18 cellular contexts compared by ENCODE assay signal in the genomic region with DNA sequence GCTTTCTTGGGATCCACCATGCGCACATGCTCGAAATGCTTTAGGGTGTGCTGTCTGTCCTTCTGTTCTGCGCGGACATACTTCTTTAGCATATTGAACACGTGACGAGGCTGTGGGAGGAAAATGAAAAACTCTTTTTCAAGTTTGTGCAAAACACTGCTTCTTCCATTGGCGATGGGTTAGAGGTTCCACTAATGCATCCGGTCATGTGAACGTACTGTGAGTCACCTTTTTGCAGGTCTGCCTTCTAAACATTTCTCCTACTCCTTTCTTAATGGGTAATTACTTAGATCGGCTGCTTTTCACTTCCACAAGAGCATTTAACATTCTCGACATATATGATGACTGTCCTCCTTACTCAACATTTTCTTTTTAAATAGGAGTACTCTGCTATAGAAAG.
DNase-seq lines count a peak whose midpoint lies in the region; FAIRE-seq and TF ChIP-seq lines count a peak whose summit lies in the region.
"Had no signal": no experiment of that assay in that cellular context is flagged by ENCODE, and none has a peak within 500 bp of the region (broad histone marks: within the 10 kb centered on the region; RNA-seq: fewer than 3 reads in every experiment).

No MANE protein-coding gene starts in this region.

- H3K4me1 Mint-ChIP-seq in astrocyte (ENCODE audit: low read depth, unreplicated experiment) (peaks cover 2% of the 10 kb centered on the region), glutamatergic neuron (ENCODE audit: low read depth, unreplicated experiment) (peaks cover 16% of the 10 kb centered on the region)
- H3K4me1 Mint-ChIP-seq: CD4-positive, CD25-positive, alpha-beta regulatory T cell; CD8-positive, alpha-beta memory T cell had no signal

- DNase-seq in M059J (ENCODE audit: low read depth), result peak; percentile 51
- no peak for DNase-seq in astrocyte (ENCODE audit: low read depth)
- DNase-seq in glutamatergic neuron, result no peak
- DNase-seq in NCI-H226, result no peak
- DNase-seq in amniotic stem cell (lab: John Stamatoyannopoulos, UW), result no peak
- DNase-seq in effector CD4-positive, alpha-beta T cell, result no peak
- no peak for DNase-seq in spleen
- DNase-seq: BE2C; C1 segment of cervical spinal cord; Caco-2; CD4-positive, CD25-positive, alpha-beta regulatory T cell; CD8-positive, alpha-beta memory T cell; HCEC 1CT had no signal

- no peak overlapping the region for H2AFZ ChIP-seq in astrocyte (ENCODE audit: low read depth, low read length)

- H3K4me1 ChIP-seq in astrocyte (ENCODE audit: insufficient read depth, low read length) (peaks cover 7% of the 10 kb centered on the region), spleen (peaks cover 0 to 3% (median 2%) of the 10 kb centered on the region in 6 donors)
- H3K4me1 ChIP-seq: Caco-2 had no signal

- intact Hi-C loops in spleen (cut with DNase I; ENCODE audit: low total_unique reads), result loop anchor here (10.0 kb wide), 1 partner anchor 51 kb away; no protein-coding TSS in a partner anchor

- H3K4me3 ChIP-seq in astrocyte (ENCODE audit: insufficient read depth, low read depth, low read length), result no peak overlapping the region
- H3K4me3 ChIP-seq in spleen, result no peak overlapping the region

- peaks cover 6% of the 10 kb centered on the region for H3K36me3 ChIP-seq in astrocyte (ENCODE audit: insufficient read depth, low read length)
- peaks cover 0 to 67% (median 4%) of the 10 kb centered on the region in 6 donors for H3K36me3 ChIP-seq in spleen

- H3K27ac Mint-ChIP-seq in astrocyte (ENCODE audit: unreplicated experiment), result peak overlapping the region; percentile 22
- H3K27ac Mint-ChIP-seq in glutamatergic neuron (ENCODE audit: unreplicated experiment), result peak overlapping the region; percentile 38
- H3K27ac Mint-ChIP-seq: CD4-positive, CD25-positive, alpha-beta regulatory T cell; CD8-positive, alpha-beta memory T cell had no signal

- TF ChIP-seq POLR2A in spleen (IDR thresholded peaks at IDR 0.05), result no peak

- H3K9me3 Mint-ChIP-seq in astrocyte (ENCODE audit: unreplicated experiment) (no peaks in the 10 kb centered on the region), glutamatergic neuron (ENCODE audit: unreplicated experiment) (no peaks in the 10 kb centered on the region)
- H3K9me3 Mint-ChIP-seq: CD4-positive, CD25-positive, alpha-beta regulatory T cell; CD8-positive, alpha-beta memory T cell had no signal

- H4K20me1 ChIP-seq in astrocyte (ENCODE audit: insufficient read depth, low read length), result no peaks in the 10 kb centered on the region

- no peak overlapping the region for H3K9ac ChIP-seq in astrocyte (ENCODE audit: low read length)

- WGBS in spleen, 5 donors, result 94 to 96% (median 96%) methylated on average over 11 of the region's 11 CpGs

- peaks cover 15% of the 10 kb centered on the region for H3K36me3 Mint-ChIP-seq in astrocyte (ENCODE audit: low read depth, unreplicated experiment)
- H3K36me3 Mint-ChIP-seq in glutamatergic neuron (ENCODE audit: unreplicated experiment), result no peaks in the 10 kb centered on the region

- no peak overlapping the region for H3K4me2 ChIP-seq in astrocyte (ENCODE audit: low read length)

- no peak for FAIRE-seq in astrocyte (lab: Jason Lieb, UNC)
- FAIRE-seq: D721Med, G401.6, GM12891, GM19239 had no signal

- H3K27me3 Mint-ChIP-seq in astrocyte (ENCODE audit: low read depth, unreplicated experiment) (no peaks in the 10 kb centered on the region), glutamatergic neuron (ENCODE audit: unreplicated experiment) (peaks cover 2% of the 10 kb centered on the region)
- H3K27me3 Mint-ChIP-seq: CD4-positive, CD25-positive, alpha-beta regulatory T cell; CD8-positive, alpha-beta memory T cell had no signal

- H3K9me3 ChIP-seq in astrocyte (ENCODE audit: insufficient read depth, low read depth, low read length), result no peaks in the 10 kb centered on the region
- H3K9me3 ChIP-seq in spleen, result no peaks in the 10 kb centered on the region
- H3K9me3 ChIP-seq: BE2C, Caco-2 had no signal

- H3K27me3 ChIP-seq in astrocyte (ENCODE audit: insufficient read depth, low read length) (no peaks in the 10 kb centered on the region), spleen (replicated peaks in 1 of 7) (no peaks in the 10 kb centered on the region)
- H3K27me3 ChIP-seq: BE2C had no signal

- TF ChIP-seq CTCF in astrocyte (IDR thresholded peaks at IDR 0.05; ENCODE audit: insufficient read depth, low read depth, low read length), result no peak
- TF ChIP-seq CTCF in glutamatergic neuron (IDR thresholded peaks at IDR 0.05; ENCODE audit: partially characterized antibody, unreplicated experiment), result no peak
- no peak for TF ChIP-seq CTCF in spleen (IDR thresholded peaks at IDR 0.05 in 8 of 11, conservative IDR thresholded peaks at IDR 0.05 in 3 of 11)

- H3K27ac ChIP-seq in astrocyte (ENCODE audit: low read depth, low read length), result no peak overlapping the region
- H3K27ac ChIP-seq in spleen, result no peak overlapping the region
- H3K27ac ChIP-seq: HL-60 had no signal

- no peak overlapping the region for H3K4me3 Mint-ChIP-seq in astrocyte (ENCODE audit: unreplicated experiment)
- no peak overlapping the region for H3K4me3 Mint-ChIP-seq in glutamatergic neuron (ENCODE audit: unreplicated experiment)
- H3K4me3 Mint-ChIP-seq: CD4-positive, CD25-positive, alpha-beta regulatory T cell; CD8-positive, alpha-beta memory T cell had no signal

- no peaks in the 10 kb centered on the region for H3K79me2 ChIP-seq in astrocyte (ENCODE audit: insufficient read depth, low read length)
